In the genomic region with DNA sequence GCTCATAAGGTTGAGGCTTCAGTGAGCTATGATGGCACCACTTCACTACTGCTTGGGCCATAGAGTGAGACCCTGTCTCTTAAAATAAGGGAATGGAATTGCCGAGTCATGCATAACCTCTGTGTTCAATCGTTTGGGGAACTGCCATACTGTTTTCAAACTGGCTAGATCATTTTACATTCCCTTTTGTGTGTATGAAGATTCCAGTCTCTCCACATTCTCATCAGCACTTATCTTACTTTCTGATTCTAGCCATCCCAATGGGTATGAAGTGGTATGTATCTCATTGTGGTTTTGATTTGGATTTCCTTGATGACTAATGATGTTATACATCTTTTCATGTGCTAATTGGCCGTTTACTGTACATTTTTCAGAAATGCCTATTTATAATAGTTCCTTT, we compare ENCODE assay signal across 20 cellular contexts. TPM values are rescaled to one million over a fixed set of nuclear protein-coding genes. Genes with fewer than 3 reads are reported as not detected.
DNase-seq lines count a peak whose midpoint lies in the region; ATAC-seq and TF ChIP-seq lines count a peak whose summit lies in the region.
"Had no signal": no experiment of that assay in that cellular context is flagged by ENCODE, and none has a peak within 500 bp of the region (broad histone marks: within the 10 kb centered on the region; RNA-seq: fewer than 3 reads in every experiment).

No MANE protein-coding gene starts in this region.

- WGBS in endodermal cell (ENCODE audit: insufficient coverage in 1 of 2, insufficient read length in 1 of 2), 2 experiments: 98% methylated on average over 3 of the region's 3 CpGs; no CpG with 5 or more reads in 1 of the 2 experiments

- H3K4me1 Mint-ChIP-seq in endodermal cell: no peaks in the 10 kb centered on the region
- H3K4me1 Mint-ChIP-seq: mesothelial cell of epicardium had no signal

- H3K4me1 ChIP-seq in RWPE2 (ENCODE audit: insufficient read depth, poor library complexity, severe bottlenecking): peaks cover 22% of the 10 kb centered on the region
- no peaks in the 10 kb centered on the region for H3K4me1 ChIP-seq in endodermal cell (ENCODE audit: control insufficient read depth, insufficient read depth, low read length)

- TF ChIP-seq CTCF in RWPE2 (IDR thresholded peaks at IDR 0.05; ENCODE audit: poor library complexity, severe bottlenecking) (no peak), endodermal cell (conservative IDR thresholded peaks at IDR 0.05) (no peak)

- no peak overlapping the region for H3K4me3 Mint-ChIP-seq in endodermal cell
- H3K4me3 Mint-ChIP-seq: mesothelial cell of epicardium had no signal

- peak overlapping the region; percentile 21 for H3K27ac Mint-ChIP-seq in endodermal cell
- H3K27ac Mint-ChIP-seq: mesothelial cell of epicardium had no signal

- peak overlapping the region; percentile 52 for H3K27ac ChIP-seq in RWPE2 (ENCODE audit: poor library complexity, severe bottlenecking)
- H3K27ac ChIP-seq in endodermal cell (ENCODE audit: low read depth, low read length): no peak overlapping the region
- H3K27ac ChIP-seq: heart left ventricle had no signal

- peak; percentile 52 for DNase-seq in A172 (ENCODE audit: low spot score)
- peak; percentile 76 for DNase-seq in EH (ENCODE audit: low read depth)
- DNase-seq in RWPE2 (ENCODE audit: low spot score): no peak
- DNase-seq in endodermal cell: no peak
- DNase-seq in AG20443 (ENCODE audit: low spot score): no peak
- no peak for DNase-seq in stimulated activated CD4-positive, alpha-beta T cell treated with anti-CD3 and anti-CD28 coated beads, Interleukin-1b, Interleukin-23, amount 100 ng/mL, for 48 hours
- DNase-seq: activated CD8-positive, alpha-beta memory T cell treated with anti-CD3 and anti-CD28 coated beads for 24 hours; activated naive CD4-positive, alpha-beta T cell treated with anti-CD3 and anti-CD28 coated beads, Interleukin-2, amount 50 U/mL, for 16 hours; DMS53; heart left ventricle; islet precursor cell; NCI-H774; stimulated activated CD4-positive, alpha-beta T cell treated with anti-CD3 and anti-CD28 coated beads, Interleukin-2, amount 100 ng/mL, for 48 hours; stimulated activated CD8-positive, alpha-beta memory T cell treated with anti-CD3 and anti-CD28 coated beads, Interleukin-4, amount 100 ng/mL, for 48 hours had no signal

- H3K9ac ChIP-seq in endodermal cell (ENCODE audit: extremely low read depth, low read length, poor library complexity, severe bottlenecking): no peak overlapping the region
- H3K9ac ChIP-seq: BLaER1 treated with 17β-estradiol and CSF1 and Interleukin-3, amounts not matched to agents 10 nM and 100 nM had no signal

- H3K4me3 ChIP-seq in RWPE2 (ENCODE audit: severe bottlenecking) (no peak overlapping the region), endodermal cell (ENCODE audit: low read length) (no peak overlapping the region)
- H3K4me3 ChIP-seq: BLaER1 treated with 17β-estradiol and CSF1 and Interleukin-3, amounts not matched to agents 10 nM and 100 nM; heart left ventricle had no signal

- peaks cover 75% of the 10 kb centered on the region for H3K36me3 Mint-ChIP-seq in endodermal cell (ENCODE audit: low read depth)

- H3K27me3 ChIP-seq in RWPE2 (ENCODE audit: insufficient read depth, poor library complexity, severe bottlenecking) (no peaks in the 10 kb centered on the region), endodermal cell (ENCODE audit: control insufficient read depth, insufficient read depth, low read length, poor library complexity, severe bottlenecking) (no peaks in the 10 kb centered on the region)
- H3K27me3 ChIP-seq: BLaER1 treated with 17β-estradiol and CSF1 and Interleukin-3, amounts not matched to agents 10 nM and 100 nM; heart left ventricle had no signal

- H3K36me3 ChIP-seq in RWPE2 (ENCODE audit: low read depth) (peaks cover 98% of the 10 kb centered on the region), endodermal cell (ENCODE audit: control insufficient read depth, insufficient read depth, low read length) (peaks cover 91% of the 10 kb centered on the region)

- no peaks in the 10 kb centered on the region for H3K9me3 Mint-ChIP-seq in endodermal cell

- H3K9me3 ChIP-seq in RWPE2 (ENCODE audit: severe bottlenecking): no peaks in the 10 kb centered on the region
- no peaks in the 10 kb centered on the region for H3K9me3 ChIP-seq in endodermal cell (ENCODE audit: control insufficient read depth, low read length)
- H3K9me3 ChIP-seq: heart left ventricle had no signal

- H3K27me3 Mint-ChIP-seq in endodermal cell (ENCODE audit: insufficient read depth): no peaks in the 10 kb centered on the region

- ATAC-seq in RWPE2 (ENCODE audit: low read depth) (peak; percentile 48; the same call in 2 of the 3 replicates), GM21367 (IDR thresholded peaks at IDR 0.05; ENCODE audit: unreplicated experiment) (no peak), GM18868 (IDR thresholded peaks at IDR 0.05; ENCODE audit: unreplicated experiment) (no peak)
- ATAC-seq: heart left ventricle, Panc1, sciatic nerve had no signal

RNA-seq across cellular contexts. Expression of gene MARCHF7, which starts 23.7 kb away (rescaled TPM):
- total RNA-seq in A172 (2014; rRNA removed; shearing (Covaris generic)): 164 and 178 TPM in 2 replicates
- 100 to 1,000 TPM; 105 to 125 TPM for total RNA-seq in endodermal cell
- polyA plus RNA-seq in endodermal cell (2013, experiment 1 of 2): 148 TPM
- 143 TPM for polyA plus RNA-seq in endodermal cell (2013, experiment 2 of 2)

Comparison
In these comparisons a context has a peak if more than half of its experiments do, and no peak if none do; other contexts are left out.
1. DNase-seq: peak in A172 (single experiment) and EH (single experiment); none in RWPE2 (single experiment), endodermal cell (single experiment), AG20443 (single experiment) and stimulated activated CD4-positive, alpha-beta T cell treated with anti-CD3 and anti-CD28 coated beads, Interleukin-1b, Interleukin-23, amount 100 ng/mL, for 48 hours (single experiment).